1 cellular context compared by ENCODE assay signal in the genomic region with DNA sequence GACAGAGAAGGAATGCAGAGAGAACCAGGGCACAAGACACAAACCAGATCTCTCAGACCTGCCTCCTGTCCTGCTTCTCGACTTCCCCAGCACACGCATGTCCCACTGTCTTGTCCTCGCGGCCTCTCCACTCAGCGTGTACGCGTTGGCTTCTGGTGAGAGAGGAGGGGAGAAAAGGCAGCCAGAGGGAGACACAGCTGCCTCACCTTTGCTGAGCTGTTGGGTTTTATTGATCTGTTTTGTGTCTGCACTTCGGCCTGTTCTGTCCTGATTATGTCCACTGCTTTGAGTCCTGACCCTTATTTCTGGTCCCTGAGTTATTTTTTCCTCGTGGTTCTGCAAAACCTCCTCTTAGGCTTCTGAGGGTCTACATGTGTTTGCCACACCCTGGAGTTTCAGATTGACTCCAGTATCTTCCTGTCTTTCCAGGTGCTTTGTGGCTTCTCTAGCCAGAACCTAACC.
TF ChIP-seq lines count a peak whose summit lies in the region.

No MANE protein-coding gene starts in this region.

TF ChIP-seq in HepG2, 621 proteins besides CTCF, POLR2A, EP300 and RAD21 (continued from another document and continues in another):
- 0 out of 2 replicates have a peak, but pooled peaks have one; percentile 43 for TF ChIP-seq ZNF761 (CRISPR knock-in tag; conservative IDR thresholded peaks at IDR 0.05)
- TF ChIP-seq SMAD9 (CRISPR knock-in tag; IDR thresholded peaks at IDR 0.05) = no peak
- TF ChIP-seq, protein P1, sequence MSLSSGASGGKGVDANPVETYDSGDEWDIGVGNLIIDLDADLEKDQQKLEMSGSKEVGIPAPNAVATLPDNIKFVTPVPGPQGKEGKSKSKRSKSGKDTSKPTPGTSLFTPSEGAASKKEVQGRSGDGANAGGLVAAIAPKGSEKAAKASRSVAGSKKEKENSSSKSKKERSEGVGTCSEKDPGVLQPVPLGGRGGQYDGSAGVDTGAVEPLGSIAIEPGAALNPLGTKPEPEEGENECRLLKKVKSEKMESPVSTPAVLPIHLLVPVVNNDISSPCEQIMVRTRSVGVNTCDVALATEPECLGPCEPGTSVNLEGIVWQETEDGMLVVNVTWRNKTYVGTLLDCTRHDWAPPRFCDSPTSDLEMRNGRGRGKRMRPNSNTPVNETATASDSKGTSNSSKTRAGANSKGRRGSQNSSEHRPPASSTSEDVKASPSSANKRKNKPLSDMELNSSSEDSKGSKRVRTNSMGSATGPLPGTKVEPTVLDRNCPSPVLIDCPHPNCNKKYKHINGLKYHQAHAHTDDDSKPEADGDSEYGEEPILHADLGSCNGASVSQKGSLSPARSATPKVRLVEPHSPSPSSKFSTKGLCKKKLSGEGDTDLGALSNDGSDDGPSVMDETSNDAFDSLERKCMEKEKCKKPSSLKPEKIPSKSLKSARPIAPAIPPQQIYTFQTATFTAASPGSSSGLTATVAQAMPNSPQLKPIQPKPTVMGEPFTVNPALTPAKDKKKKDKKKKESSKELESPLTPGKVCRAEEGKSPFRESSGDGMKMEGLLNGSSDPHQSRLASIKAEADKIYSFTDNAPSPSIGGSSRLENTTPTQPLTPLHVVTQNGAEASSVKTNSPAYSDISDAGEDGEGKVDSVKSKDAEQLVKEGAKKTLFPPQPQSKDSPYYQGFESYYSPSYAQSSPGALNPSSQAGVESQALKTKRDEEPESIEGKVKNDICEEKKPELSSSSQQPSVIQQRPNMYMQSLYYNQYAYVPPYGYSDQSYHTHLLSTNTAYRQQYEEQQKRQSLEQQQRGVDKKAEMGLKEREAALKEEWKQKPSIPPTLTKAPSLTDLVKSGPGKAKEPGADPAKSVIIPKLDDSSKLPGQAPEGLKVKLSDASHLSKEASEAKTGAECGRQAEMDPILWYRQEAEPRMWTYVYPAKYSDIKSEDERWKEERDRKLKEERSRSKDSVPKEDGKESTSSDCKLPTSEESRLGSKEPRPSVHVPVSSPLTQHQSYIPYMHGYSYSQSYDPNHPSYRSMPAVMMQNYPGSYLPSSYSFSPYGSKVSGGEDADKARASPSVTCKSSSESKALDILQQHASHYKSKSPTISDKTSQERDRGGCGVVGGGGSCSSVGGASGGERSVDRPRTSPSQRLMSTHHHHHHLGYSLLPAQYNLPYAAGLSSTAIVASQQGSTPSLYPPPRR (CRISPR knock-in tag; IDR thresholded peaks at IDR 0.05; ENCODE audit: borderline replicate concordance) = peak; percentile 66; the same call in 1 of the 2 replicates
- TF ChIP-seq, protein P2, sequence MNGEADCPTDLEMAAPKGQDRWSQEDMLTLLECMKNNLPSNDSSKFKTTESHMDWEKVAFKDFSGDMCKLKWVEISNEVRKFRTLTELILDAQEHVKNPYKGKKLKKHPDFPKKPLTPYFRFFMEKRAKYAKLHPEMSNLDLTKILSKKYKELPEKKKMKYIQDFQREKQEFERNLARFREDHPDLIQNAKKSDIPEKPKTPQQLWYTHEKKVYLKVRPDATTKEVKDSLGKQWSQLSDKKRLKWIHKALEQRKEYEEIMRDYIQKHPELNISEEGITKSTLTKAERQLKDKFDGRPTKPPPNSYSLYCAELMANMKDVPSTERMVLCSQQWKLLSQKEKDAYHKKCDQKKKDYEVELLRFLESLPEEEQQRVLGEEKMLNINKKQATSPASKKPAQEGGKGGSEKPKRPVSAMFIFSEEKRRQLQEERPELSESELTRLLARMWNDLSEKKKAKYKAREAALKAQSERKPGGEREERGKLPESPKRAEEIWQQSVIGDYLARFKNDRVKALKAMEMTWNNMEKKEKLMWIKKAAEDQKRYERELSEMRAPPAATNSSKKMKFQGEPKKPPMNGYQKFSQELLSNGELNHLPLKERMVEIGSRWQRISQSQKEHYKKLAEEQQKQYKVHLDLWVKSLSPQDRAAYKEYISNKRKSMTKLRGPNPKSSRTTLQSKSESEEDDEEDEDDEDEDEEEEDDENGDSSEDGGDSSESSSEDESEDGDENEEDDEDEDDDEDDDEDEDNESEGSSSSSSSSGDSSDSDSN (CRISPR knock-in tag; IDR thresholded peaks at IDR 0.05) = no peak
- TF ChIP-seq MAFK (conservative IDR thresholded peaks at IDR 0.05 in 1 of 2, IDR thresholded peaks at IDR 0.05 in 1 of 2; ENCODE audit: low read length in 2 of 2) = no peak
- TF ChIP-seq ZBTB21 (CRISPR knock-in tag; IDR thresholded peaks at IDR 0.05) = no peak
- no peak for TF ChIP-seq ZNF564 (CRISPR knock-in tag; IDR thresholded peaks at IDR 0.05)
- TF ChIP-seq ZBTB4 (CRISPR knock-in tag; IDR thresholded peaks at IDR 0.05; ENCODE audit: borderline replicate concordance) = peak; percentile 100
- TF ChIP-seq ARNT (IDR thresholded peaks at IDR 0.05) = no peak
- TF ChIP-seq, protein P3, sequence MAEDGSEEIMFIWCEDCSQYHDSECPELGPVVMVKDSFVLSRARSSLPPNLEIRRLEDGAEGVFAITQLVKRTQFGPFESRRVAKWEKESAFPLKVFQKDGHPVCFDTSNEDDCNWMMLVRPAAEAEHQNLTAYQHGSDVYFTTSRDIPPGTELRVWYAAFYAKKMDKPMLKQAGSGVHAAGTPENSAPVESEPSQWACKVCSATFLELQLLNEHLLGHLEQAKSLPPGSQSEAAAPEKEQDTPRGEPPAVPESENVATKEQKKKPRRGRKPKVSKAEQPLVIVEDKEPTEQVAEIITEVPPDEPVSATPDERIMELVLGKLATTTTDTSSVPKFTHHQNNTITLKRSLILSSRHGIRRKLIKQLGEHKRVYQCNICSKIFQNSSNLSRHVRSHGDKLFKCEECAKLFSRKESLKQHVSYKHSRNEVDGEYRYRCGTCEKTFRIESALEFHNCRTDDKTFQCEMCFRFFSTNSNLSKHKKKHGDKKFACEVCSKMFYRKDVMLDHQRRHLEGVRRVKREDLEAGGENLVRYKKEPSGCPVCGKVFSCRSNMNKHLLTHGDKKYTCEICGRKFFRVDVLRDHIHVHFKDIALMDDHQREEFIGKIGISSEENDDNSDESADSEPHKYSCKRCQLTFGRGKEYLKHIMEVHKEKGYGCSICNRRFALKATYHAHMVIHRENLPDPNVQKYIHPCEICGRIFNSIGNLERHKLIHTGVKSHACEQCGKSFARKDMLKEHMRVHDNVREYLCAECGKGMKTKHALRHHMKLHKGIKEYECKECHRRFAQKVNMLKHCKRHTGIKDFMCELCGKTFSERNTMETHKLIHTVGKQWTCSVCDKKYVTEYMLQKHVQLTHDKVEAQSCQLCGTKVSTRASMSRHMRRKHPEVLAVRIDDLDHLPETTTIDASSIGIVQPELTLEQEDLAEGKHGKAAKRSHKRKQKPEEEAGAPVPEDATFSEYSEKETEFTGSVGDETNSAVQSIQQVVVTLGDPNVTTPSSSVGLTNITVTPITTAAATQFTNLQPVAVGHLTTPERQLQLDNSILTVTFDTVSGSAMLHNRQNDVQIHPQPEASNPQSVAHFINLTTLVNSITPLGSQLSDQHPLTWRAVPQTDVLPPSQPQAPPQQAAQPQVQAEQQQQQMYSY (CRISPR knock-in tag; IDR thresholded peaks at IDR 0.05) = no peak
- no peak for TF ChIP-seq U2AF1 (optimal IDR thresholded peaks at IDR 0.05; ENCODE audit: low read depth, low read length)
- 0 out of 2 replicates have a peak, but pooled peaks have one; percentile 27 for TF ChIP-seq TBX2 (CRISPR knock-in tag; IDR thresholded peaks at IDR 0.05; ENCODE audit: borderline replicate concordance)
- TF ChIP-seq, protein P4, sequence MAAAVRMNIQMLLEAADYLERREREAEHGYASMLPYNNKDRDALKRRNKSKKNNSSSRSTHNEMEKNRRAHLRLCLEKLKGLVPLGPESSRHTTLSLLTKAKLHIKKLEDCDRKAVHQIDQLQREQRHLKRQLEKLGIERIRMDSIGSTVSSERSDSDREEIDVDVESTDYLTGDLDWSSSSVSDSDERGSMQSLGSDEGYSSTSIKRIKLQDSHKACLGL (CRISPR knock-in tag; IDR thresholded peaks at IDR 0.05) = no peak
- 0 out of 2 replicates have a peak, but pooled peaks have one; percentile 22 for TF ChIP-seq MEIS1 (CRISPR knock-in tag; IDR thresholded peaks at IDR 0.05; ENCODE audit: borderline replicate concordance)
- TF ChIP-seq ZSCAN9 (CRISPR knock-in tag; IDR thresholded peaks at IDR 0.05; ENCODE audit: borderline replicate concordance) = no peak
- TF ChIP-seq ZNF33B (CRISPR knock-in tag; IDR thresholded peaks at IDR 0.05) = no peak
- no peak for TF ChIP-seq NR2F1 (CRISPR knock-in tag; IDR thresholded peaks at IDR 0.05)
- peak; percentile 59; the same call in 1 of the 2 replicates for TF ChIP-seq FOXO1 (CRISPR knock-in tag; IDR thresholded peaks at IDR 0.05)
- TF ChIP-seq, protein P5, sequence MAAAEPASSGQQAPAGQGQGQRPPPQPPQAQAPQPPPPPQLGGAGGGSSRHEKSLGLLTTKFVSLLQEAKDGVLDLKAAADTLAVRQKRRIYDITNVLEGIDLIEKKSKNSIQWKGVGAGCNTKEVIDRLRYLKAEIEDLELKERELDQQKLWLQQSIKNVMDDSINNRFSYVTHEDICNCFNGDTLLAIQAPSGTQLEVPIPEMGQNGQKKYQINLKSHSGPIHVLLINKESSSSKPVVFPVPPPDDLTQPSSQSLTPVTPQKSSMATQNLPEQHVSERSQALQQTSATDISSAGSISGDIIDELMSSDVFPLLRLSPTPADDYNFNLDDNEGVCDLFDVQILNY (CRISPR knock-in tag; conservative IDR thresholded peaks at IDR 0.05) = no peak
- TF ChIP-seq NR3C1 (CRISPR knock-in tag; IDR thresholded peaks at IDR 0.05) = no peak
- TF ChIP-seq, protein P6, sequence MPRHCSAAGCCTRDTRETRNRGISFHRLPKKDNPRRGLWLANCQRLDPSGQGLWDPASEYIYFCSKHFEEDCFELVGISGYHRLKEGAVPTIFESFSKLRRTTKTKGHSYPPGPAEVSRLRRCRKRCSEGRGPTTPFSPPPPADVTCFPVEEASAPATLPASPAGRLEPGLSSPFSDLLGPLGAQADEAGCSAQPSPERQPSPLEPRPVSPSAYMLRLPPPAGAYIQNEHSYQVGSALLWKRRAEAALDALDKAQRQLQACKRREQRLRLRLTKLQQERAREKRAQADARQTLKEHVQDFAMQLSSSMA (CRISPR knock-in tag; IDR thresholded peaks at IDR 0.05) = no peak
- TF ChIP-seq SOX6 (IDR thresholded peaks at IDR 0.05) = no peak
- peak; percentile 56 for TF ChIP-seq SOX6 (CRISPR knock-in tag; IDR thresholded peaks at IDR 0.05)
- peak; percentile 67; the same call in 1 of the 2 replicates for TF ChIP-seq ZNF772 (CRISPR knock-in tag; IDR thresholded peaks at IDR 0.05)
- TF ChIP-seq, protein P7, sequence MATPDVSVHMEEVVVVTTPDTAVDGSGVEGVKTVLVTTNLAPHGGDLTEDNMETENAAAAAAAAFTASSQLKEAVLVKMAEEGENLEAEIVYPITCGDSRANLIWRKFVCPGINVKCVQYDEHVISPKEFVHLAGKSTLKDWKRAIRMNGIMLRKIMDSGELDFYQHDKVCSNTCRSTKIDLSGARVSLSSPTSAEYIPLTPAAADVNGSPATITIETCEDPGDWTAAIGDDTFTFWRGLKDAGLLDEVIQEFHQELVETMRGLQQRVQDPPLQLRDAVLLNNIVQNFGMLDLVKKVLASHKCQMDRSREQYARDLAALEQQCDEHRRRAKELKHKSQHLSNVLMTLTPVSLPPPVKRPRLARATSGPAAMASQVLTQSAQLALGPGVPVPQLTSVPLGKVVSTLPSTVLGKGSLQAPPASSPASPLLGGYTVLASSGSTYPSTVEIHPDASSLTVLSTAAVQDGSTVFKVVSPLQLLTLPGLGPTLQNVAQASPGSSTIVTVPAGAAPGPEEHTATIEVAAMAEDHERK (CRISPR knock-in tag; IDR thresholded peaks at IDR 0.05; ENCODE audit: low read depth) = no peak
- TF ChIP-seq, protein P8, sequence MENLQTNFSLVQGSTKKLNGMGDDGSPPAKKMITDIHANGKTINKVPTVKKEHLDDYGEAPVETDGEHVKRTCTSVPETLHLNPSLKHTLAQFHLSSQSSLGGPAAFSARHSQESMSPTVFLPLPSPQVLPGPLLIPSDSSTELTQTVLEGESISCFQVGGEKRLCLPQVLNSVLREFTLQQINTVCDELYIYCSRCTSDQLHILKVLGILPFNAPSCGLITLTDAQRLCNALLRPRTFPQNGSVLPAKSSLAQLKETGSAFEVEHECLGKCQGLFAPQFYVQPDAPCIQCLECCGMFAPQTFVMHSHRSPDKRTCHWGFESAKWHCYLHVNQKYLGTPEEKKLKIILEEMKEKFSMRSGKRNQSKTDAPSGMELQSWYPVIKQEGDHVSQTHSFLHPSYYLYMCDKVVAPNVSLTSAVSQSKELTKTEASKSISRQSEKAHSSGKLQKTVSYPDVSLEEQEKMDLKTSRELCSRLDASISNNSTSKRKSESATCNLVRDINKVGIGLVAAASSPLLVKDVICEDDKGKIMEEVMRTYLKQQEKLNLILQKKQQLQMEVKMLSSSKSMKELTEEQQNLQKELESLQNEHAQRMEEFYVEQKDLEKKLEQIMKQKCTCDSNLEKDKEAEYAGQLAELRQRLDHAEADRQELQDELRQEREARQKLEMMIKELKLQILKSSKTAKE (CRISPR knock-in tag; IDR thresholded peaks at IDR 0.05; ENCODE audit: borderline replicate concordance) = no peak
- TF ChIP-seq, protein P9, sequence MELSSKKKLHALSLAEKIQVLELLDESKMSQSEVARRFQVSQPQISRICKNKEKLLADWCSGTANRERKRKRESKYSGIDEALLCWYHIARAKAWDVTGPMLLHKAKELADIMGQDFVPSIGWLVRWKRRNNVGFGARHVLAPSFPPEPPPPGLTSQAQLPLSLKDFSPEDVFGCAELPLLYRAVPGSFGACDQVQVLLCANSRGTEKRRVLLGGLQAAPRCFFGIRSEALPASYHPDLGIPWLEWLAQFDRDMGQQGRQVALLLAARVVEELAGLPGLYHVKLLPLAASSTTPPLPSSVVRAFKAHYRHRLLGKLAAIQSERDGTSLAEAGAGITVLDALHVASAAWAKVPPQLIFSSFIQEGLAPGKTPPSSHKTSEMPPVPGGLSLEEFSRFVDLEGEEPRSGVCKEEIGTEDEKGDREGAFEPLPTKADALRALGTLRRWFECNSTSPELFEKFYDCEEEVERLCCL (CRISPR knock-in tag; IDR thresholded peaks at IDR 0.05; ENCODE audit: borderline replicate concordance) = no peak
- no peak for TF ChIP-seq ZNF746 (CRISPR knock-in tag; IDR thresholded peaks at IDR 0.05)
- TF ChIP-seq ONECUT2 (CRISPR knock-in tag; IDR thresholded peaks at IDR 0.05) = peak; percentile 96
